Comparison of ENCODE assay signal across 13 cellular contexts in genomic region chr15:94579261-94579660, GRCh38.
"Had no signal": no experiment of that assay in that cellular context is flagged by ENCODE, and none has a peak within 500 bp of the region (broad histone marks: within the 10 kb centered on the region; RNA-seq: fewer than 3 reads in every experiment).

No MANE protein-coding gene starts in this region.

- DNase-seq: effector CD4-positive, alpha-beta T cell; heart right ventricle; islet precursor cell; mammary epithelial cell; natural killer cell; ovary; right cardiac atrium; small intestine; stimulated activated CD4-positive, alpha-beta T cell treated with anti-CD3 and anti-CD28 coated beads, Interleukin-12 subunit alpha, Interleukin-12 subunit beta, amount 100 ng/mL, for 4 hours; stimulated activated naive CD4-positive, alpha-beta T cell; thyroid gland had no signal

- ATAC-seq: esophagus mucosa, heart right ventricle, left lobe of liver, natural killer cell, right cardiac atrium had no signal
